In the genomic region with DNA sequence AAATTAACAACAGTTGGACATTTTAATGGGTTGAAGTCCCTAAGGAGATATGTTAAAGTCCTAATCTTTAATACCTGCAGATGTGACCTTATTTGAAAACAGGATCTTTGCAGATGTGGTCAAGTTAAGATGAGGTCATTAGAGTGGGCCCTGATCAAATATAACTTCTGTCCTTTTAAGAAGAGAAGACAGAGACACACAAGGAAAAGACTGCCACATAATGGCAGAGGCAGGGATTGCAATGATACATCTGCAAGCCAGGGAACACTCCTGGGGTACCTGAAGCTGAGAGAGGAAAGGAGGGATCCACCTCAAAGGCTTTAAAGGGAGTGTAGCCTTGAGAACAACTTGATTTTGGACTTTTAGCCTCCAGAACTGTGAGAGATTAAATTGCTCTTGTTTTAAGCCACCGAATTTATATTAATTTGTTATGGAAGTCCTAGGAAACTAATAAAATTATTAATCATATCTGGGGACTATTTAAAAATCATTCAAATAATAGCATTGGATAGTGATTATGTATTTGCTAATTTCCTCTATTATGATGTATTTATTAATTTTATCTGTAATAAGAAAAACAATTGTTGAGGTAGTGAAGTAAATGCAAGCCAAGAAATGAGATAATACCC, we compare ENCODE assay signal across 9 cellular contexts.
DNase-seq lines count a peak whose midpoint lies in the region; ATAC-seq, FAIRE-seq and TF ChIP-seq lines count a peak whose summit lies in the region.
"Had no signal": no experiment of that assay in that cellular context is flagged by ENCODE, and none has a peak within 500 bp of the region (broad histone marks: within the 10 kb centered on the region; RNA-seq: fewer than 3 reads in every experiment).

No MANE protein-coding gene starts in this region.

- H3K4me1 Mint-ChIP-seq in activated T-cell treated with anti-CD3 and anti-CD28 coated beads, Interleukin-2, amount 50 U/mL, for 4 hours (ENCODE audit: low read depth) = no peaks in the 10 kb centered on the region
- H3K4me1 Mint-ChIP-seq in CD4-positive, alpha-beta memory T cell = no peaks in the 10 kb centered on the region
- H3K4me1 Mint-ChIP-seq in activated CD4-positive, alpha-beta memory T cell treated with anti-CD3 and anti-CD28 coated beads, Interleukin-2, amount 10 ng/mL, durations not matched to agents 7 days and 5 days = no peaks in the 10 kb centered on the region

- H3K27me3 Mint-ChIP-seq in activated T-cell treated with anti-CD3 and anti-CD28 coated beads, Interleukin-2, amount 50 U/mL, for 4 hours (ENCODE audit: low read depth) = no peaks in the 10 kb centered on the region
- no peaks in the 10 kb centered on the region for H3K27me3 Mint-ChIP-seq in CD4-positive, alpha-beta memory T cell
- no peaks in the 10 kb centered on the region for H3K27me3 Mint-ChIP-seq in activated CD4-positive, alpha-beta memory T cell treated with anti-CD3 and anti-CD28 coated beads, Interleukin-2, amount 10 ng/mL, durations not matched to agents 7 days and 5 days
- H3K27me3 Mint-ChIP-seq: dendritic cell treated with granulocyte-macrophage colony-stimulating factor and Interleukin-4, amounts not matched to agents 40 ng/mL and 50 ng/mL, for 4 days had no signal

- intact Hi-C loops in CD4-positive, alpha-beta memory T cell (cut with micrococcal nuclease) = no loop called here

- CTCF ChIA-PET in A549 (lab: Yijun Ruan, JAX) = no interaction called here
- CTCF ChIA-PET in CD4-positive, alpha-beta memory T cell (lab: Charles Lee; ENCODE audit: partially characterized antibody) = no interaction called here
- CTCF ChIA-PET in activated CD4-positive, alpha-beta memory T cell treated with anti-CD3 and anti-CD28 coated beads, Interleukin-2, amount 10 ng/mL, durations not matched to agents 7 days and 5 days (lab: Charles Lee) = no interaction called here

- ATAC-seq in A549 (no peak), GM18511 (IDR thresholded peaks at IDR 0.05; ENCODE audit: unreplicated experiment) (peak; percentile 91), HG03521 (IDR thresholded peaks at IDR 0.05; ENCODE audit: unreplicated experiment) (peak; percentile 91)
- no peak for ATAC-seq in activated T-cell treated with anti-CD3 and anti-CD28 coated beads, Interleukin-2, amount 50 U/mL, for 4 hours

- no peak for FAIRE-seq in A549 (lab: Jason Lieb, UNC)

- no peaks in the 10 kb centered on the region for H3K36me3 Mint-ChIP-seq in activated T-cell treated with anti-CD3 and anti-CD28 coated beads, Interleukin-2, amount 50 U/mL, for 4 hours (ENCODE audit: insufficient read depth)
- no peaks in the 10 kb centered on the region for H3K36me3 Mint-ChIP-seq in CD4-positive, alpha-beta memory T cell
- no peaks in the 10 kb centered on the region for H3K36me3 Mint-ChIP-seq in activated CD4-positive, alpha-beta memory T cell treated with anti-CD3 and anti-CD28 coated beads, Interleukin-2, amount 10 ng/mL, durations not matched to agents 7 days and 5 days (ENCODE audit: low read depth)

- H3K9me3 ChIP-seq in A549 = no peaks in the 10 kb centered on the region
- no peaks in the 10 kb centered on the region for H3K9me3 ChIP-seq in CD4-positive, alpha-beta memory T cell (ENCODE audit: control insufficient read depth in 1 of 2, low read length in 2 of 2)

- no peaks in the 10 kb centered on the region for H3K27me3 ChIP-seq in CD4-positive, alpha-beta memory T cell (ENCODE audit: insufficient read depth, low read length)

- no peak overlapping the region for H3K27ac Mint-ChIP-seq in CD4-positive, alpha-beta memory T cell
- H3K27ac Mint-ChIP-seq in activated CD4-positive, alpha-beta memory T cell treated with anti-CD3 and anti-CD28 coated beads, Interleukin-2, amount 10 ng/mL, durations not matched to agents 7 days and 5 days = no peak overlapping the region
- H3K27ac Mint-ChIP-seq: dendritic cell treated with granulocyte-macrophage colony-stimulating factor and Interleukin-4, amounts not matched to agents 40 ng/mL and 50 ng/mL, for 4 days had no signal

- 0% methylated on average over 1 of the region's 1 CpG for WGBS in A549 (ENCODE audit: missing lambda C conversion rate)

- TF ChIP-seq EP300 in A549 (IDR thresholded peaks at IDR 0.05) = no peak

- no peak for TF ChIP-seq POLR2A in A549 (IDR thresholded peaks at IDR 0.05; ENCODE audit: low read length)

- no peaks in the 10 kb centered on the region for H3K4me1 ChIP-seq in A549
- no peaks in the 10 kb centered on the region for H3K4me1 ChIP-seq in CD4-positive, alpha-beta memory T cell (ENCODE audit: insufficient read depth, low read length)

- peaks cover 10% of the 10 kb centered on the region for H3K9me3 Mint-ChIP-seq in activated T-cell treated with anti-CD3 and anti-CD28 coated beads, Interleukin-2, amount 50 U/mL, for 4 hours
- H3K9me3 Mint-ChIP-seq in CD4-positive, alpha-beta memory T cell = peaks cover 0 to 8% (median 4%) of the 10 kb centered on the region in 8 donors
- peaks cover 5% of the 10 kb centered on the region for H3K9me3 Mint-ChIP-seq in activated CD4-positive, alpha-beta memory T cell treated with anti-CD3 and anti-CD28 coated beads, Interleukin-2, amount 10 ng/mL, durations not matched to agents 7 days and 5 days
- H3K9me3 Mint-ChIP-seq: dendritic cell treated with granulocyte-macrophage colony-stimulating factor and Interleukin-4, amounts not matched to agents 40 ng/mL and 50 ng/mL, for 4 days had no signal

- no peak overlapping the region for H3K27ac ChIP-seq in A549
- no peak overlapping the region for H3K27ac ChIP-seq in CD4-positive, alpha-beta memory T cell (ENCODE audit: low read depth, low read length)

- peak; percentile 15; the same call in 1 of the 3 replicates for TF ChIP-seq CTCF in A549 (IDR thresholded peaks at IDR 0.05)

- peak in 1 of 2 experiments; percentile 37 for DNase-seq in A549 (ENCODE audit: low read depth in 1 of 2, low spot score in 1 of 2)
- peak; percentile 25 for DNase-seq in SKM-1 treated with dmso at 0.1 percent for 144 hours (lab: John Stamatoyannopoulos, UW; ENCODE audit: unreplicated experiment)
- peak; percentile 37 for DNase-seq in kidney glomerular epithelial cell (lab: John Stamatoyannopoulos, UW)
- DNase-seq in activated T-cell treated with anti-CD3 and anti-CD28 coated beads, Interleukin-2, amount 50 U/mL, for 4 hours = no peak
- DNase-seq in CD4-positive, alpha-beta memory T cell = no peak
- no peak for DNase-seq in activated CD4-positive, alpha-beta memory T cell treated with anti-CD3 and anti-CD28 coated beads, Interleukin-2, amount 10 ng/mL, durations not matched to agents 7 days and 5 days

- H3K36me3 ChIP-seq in CD4-positive, alpha-beta memory T cell (ENCODE audit: insufficient read depth, low read length) = no peaks in the 10 kb centered on the region

- no peak overlapping the region for H3K4me2 ChIP-seq in A549

- H3K4me3 ChIP-seq in A549 = no peak overlapping the region
- no peak overlapping the region for H3K4me3 ChIP-seq in CD4-positive, alpha-beta memory T cell (ENCODE audit: low read length in 2 of 2)

- no peak for TF ChIP-seq RAD21 in A549 (conservative IDR thresholded peaks at IDR 0.05 in 1 of 2, IDR thresholded peaks at IDR 0.05 in 1 of 2)

- no peak overlapping the region for H3K4me3 Mint-ChIP-seq in activated T-cell treated with anti-CD3 and anti-CD28 coated beads, Interleukin-2, amount 50 U/mL, for 4 hours
- H3K4me3 Mint-ChIP-seq in CD4-positive, alpha-beta memory T cell = no peak overlapping the region
- H3K4me3 Mint-ChIP-seq in activated CD4-positive, alpha-beta memory T cell treated with anti-CD3 and anti-CD28 coated beads, Interleukin-2, amount 10 ng/mL, durations not matched to agents 7 days and 5 days = no peak overlapping the region
- H3K4me3 Mint-ChIP-seq: dendritic cell treated with granulocyte-macrophage colony-stimulating factor and Interleukin-4, amounts not matched to agents 40 ng/mL and 50 ng/mL, for 4 days had no signal

- POLR2A ChIA-PET in A549 (lab: Yijun Ruan, JAX) = no interaction called here
- POLR2A ChIA-PET in CD4-positive, alpha-beta memory T cell (lab: Charles Lee; ENCODE audit: partially characterized antibody) = no interaction called here
- POLR2A ChIA-PET in activated CD4-positive, alpha-beta memory T cell treated with anti-CD3 and anti-CD28 coated beads, Interleukin-2, amount 10 ng/mL, durations not matched to agents 7 days and 5 days (lab: Charles Lee) = no interaction called here

TF ChIP-seq in A549, 52 proteins besides CTCF, POLR2A, EP300 and RAD21:
- TF ChIP-seq HDAC2 (IDR thresholded peaks at IDR 0.05) (no peak), HOXB5 (CRISPR knock-in tag; IDR thresholded peaks at IDR 0.05) (no peak), MYC (IDR thresholded peaks at IDR 0.05; ENCODE audit: borderline replicate concordance, low read length) (no peak), ZNF302 (CRISPR knock-in tag; IDR thresholded peaks at IDR 0.05) (no peak), TFCP2L1 (CRISPR knock-in tag; IDR thresholded peaks at IDR 0.05) (no peak), CHD2 (IDR thresholded peaks at IDR 0.05; ENCODE audit: low read length, partially characterized antibody) (no peak)

Comparison
In these comparisons a context has a peak if more than half of its experiments do, and no peak if none do; other contexts are left out.
1. ATAC-seq: peak in GM18511 (single experiment) and HG03521 (single experiment); none in A549 (0 of 2) and activated T-cell treated with anti-CD3 and anti-CD28 coated beads, Interleukin-2, amount 50 U/mL, for 4 hours (0 of 2).
2. DNase-seq: peak in SKM-1 treated with dmso at 0.1 percent for 144 hours (single experiment) and kidney glomerular epithelial cell (single experiment); none in activated T-cell treated with anti-CD3 and anti-CD28 coated beads, Interleukin-2, amount 50 U/mL, for 4 hours (single experiment), CD4-positive, alpha-beta memory T cell (0 of 5) and activated CD4-positive, alpha-beta memory T cell treated with anti-CD3 and anti-CD28 coated beads, Interleukin-2, amount 10 ng/mL, durations not matched to agents 7 days and 5 days (single experiment).